Comparison of ENCODE assay signal across 8 cellular contexts in the genomic region with DNA sequence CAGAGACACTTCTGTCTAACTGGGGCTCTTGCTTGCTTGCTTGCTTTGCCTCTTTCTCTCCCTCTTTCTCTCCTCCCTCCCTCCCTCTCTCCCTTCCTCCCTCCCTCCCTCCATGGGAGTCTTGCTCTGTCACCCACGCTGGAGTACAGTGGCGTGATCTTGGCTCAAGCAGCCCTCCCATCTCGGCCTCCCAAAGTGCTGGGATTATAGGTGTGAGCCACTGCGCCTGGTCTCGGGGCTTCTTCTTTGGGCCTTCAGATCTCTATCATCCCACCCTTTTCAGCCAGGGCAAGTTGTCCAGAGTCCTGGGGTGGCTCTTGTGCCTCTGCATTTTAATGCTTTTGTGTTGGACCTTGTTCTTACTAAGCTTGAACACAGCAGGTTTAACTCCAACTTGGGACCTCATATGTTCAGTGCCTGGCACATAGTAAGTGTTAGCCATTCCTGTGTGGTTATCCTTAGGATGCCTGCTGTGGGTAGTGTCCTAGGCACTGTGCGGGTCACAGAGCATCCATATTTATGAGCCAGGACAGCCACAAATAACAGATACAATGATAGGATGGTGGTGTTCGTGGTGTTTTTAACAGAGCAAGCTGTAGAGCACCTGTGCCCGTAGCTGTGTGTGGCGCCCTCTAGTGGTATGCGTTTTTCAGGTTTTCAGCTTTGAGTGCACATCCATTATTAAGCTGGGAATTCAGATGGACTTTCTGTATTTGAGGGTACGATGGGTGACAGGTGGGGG.
DNase-seq lines count a peak whose midpoint lies in the region; ATAC-seq and TF ChIP-seq lines count a peak whose summit lies in the region.

No MANE protein-coding gene starts in this region.

- no peak overlapping the region for H2AFZ ChIP-seq in KMS-11 (ENCODE audit: low read depth)

- ATAC-seq in right cardiac atrium, result peak; percentile 45 to 48
- peak; percentile 70 to 81 for ATAC-seq in gastrocnemius medialis
- no peak for ATAC-seq in HG02981 (IDR thresholded peaks at IDR 0.05; ENCODE audit: unreplicated experiment)

- peak; percentile 73 for DNase-seq in DMS 273 (lab: John Stamatoyannopoulos, UW; ENCODE audit: unreplicated experiment)
- peak; percentile 58 for DNase-seq in T follicular helper cell (ENCODE audit: low read depth)
- peak; percentile 59 to 89 (median 76) for DNase-seq in adrenal gland
- peak in 1 of 3 donors; percentile 64 for DNase-seq in right cardiac atrium
- peak; percentile 50 to 57 for DNase-seq in gastrocnemius medialis
- no peak for DNase-seq in cortex of kidney (lab: John Stamatoyannopoulos, UW)

- 48 to 59% (median 51%) methylated on average over 11 of the region's 11 CpGs for WGBS in adrenal gland, 4 donors
- 42% methylated on average over 11 of the region's 11 CpGs for WGBS in right cardiac atrium

- H3K9ac ChIP-seq in KMS-11, result no peak overlapping the region

- H3K27ac ChIP-seq in KMS-11, result no peak overlapping the region
- H3K27ac ChIP-seq in adrenal gland, result no peak overlapping the region
- H3K27ac ChIP-seq in right cardiac atrium (ENCODE audit: low read length), result no peak overlapping the region
- H3K27ac ChIP-seq in gastrocnemius medialis, result peak overlapping the region; percentile 25 to 56 (median 39)

- in situ Hi-C loops in gastrocnemius medialis (cut with MboI; ENCODE audit: low sequenced_read_pairs in 4 of 4), result loop anchor here in 2 of 4 donors (5.0 to 25.0 kb wide), 4 partner anchors 74 to 299 kb away; no protein-coding TSS in a partner anchor

- H4K20me1 ChIP-seq in KMS-11 (ENCODE audit: insufficient read depth), result no peaks in the 10 kb centered on the region

- H3K4me2 ChIP-seq in KMS-11, result no peak overlapping the region

- TF ChIP-seq CTCF in KMS-11 (conservative IDR thresholded peaks at IDR 0.05; ENCODE audit: low read depth, low read length) (peak; percentile 82), adrenal gland (IDR thresholded peaks at IDR 0.05) (peak; percentile 74 to 88 (median 79)), gastrocnemius medialis (IDR thresholded peaks at IDR 0.05 in 4 of 5, conservative IDR thresholded peaks at IDR 0.05 in 1 of 5) (peak; percentile 77 to 91 (median 88))

- H3K4me3 ChIP-seq in KMS-11 (IDR thresholded peaks at IDR 0.05; ENCODE audit: insufficient read depth, low read depth, low read length), result no peak overlapping the region
- no peak overlapping the region for H3K4me3 ChIP-seq in adrenal gland
- H3K4me3 ChIP-seq in right cardiac atrium (ENCODE audit: low read length), result no peak overlapping the region
- H3K4me3 ChIP-seq in gastrocnemius medialis, result no peak overlapping the region

- H3K36me3 ChIP-seq in KMS-11 (ENCODE audit: insufficient read depth), result no peaks in the 10 kb centered on the region
- H3K36me3 ChIP-seq in adrenal gland (replicated peaks in 1 of 2), result peaks cover 0 to 29% of the 10 kb centered on the region in 2 donors
- peaks cover 0 to 7% of the 10 kb centered on the region in 2 donors for H3K36me3 ChIP-seq in gastrocnemius medialis

- H3K4me1 ChIP-seq in KMS-11 (ENCODE audit: low read depth, poor library complexity, severe bottlenecking) (peaks cover 60% of the 10 kb centered on the region), adrenal gland (replicated peaks in 1 of 2) (no peaks in the 10 kb centered on the region), right cardiac atrium (ENCODE audit: control insufficient read depth, insufficient read depth, low read length) (peaks cover 5% of the 10 kb centered on the region), gastrocnemius medialis (peaks cover 17 to 29% of the 10 kb centered on the region in 2 donors)

- H3K9me3 ChIP-seq in adrenal gland (replicated peaks in 1 of 3) (no peaks in the 10 kb centered on the region), right cardiac atrium (ENCODE audit: control insufficient read depth, low read length) (no peaks in the 10 kb centered on the region), gastrocnemius medialis (no peaks in the 10 kb centered on the region)

- TF ChIP-seq POLR2A in adrenal gland (IDR thresholded peaks at IDR 0.05) (no peak), gastrocnemius medialis (IDR thresholded peaks at IDR 0.05) (no peak)

- intact Hi-C loops in adrenal gland (cut with DNase I), result loop anchor here (5.0 to 10.0 kb wide), 3 partner anchors 74 to 299 kb away; no protein-coding TSS in a partner anchor
- intact Hi-C loops in right cardiac atrium (cut with DNase I), result loop anchor here in 3 of 4 donors (5.0 to 10.0 kb wide), 4 partner anchors 74 to 296 kb away; no protein-coding TSS in a partner anchor
- intact Hi-C loops in gastrocnemius medialis (cut with DNase I; ENCODE audit: low total_unique reads), result loop anchor here (1.0 to 10.0 kb wide), 3 partner anchors 72 to 1886 kb away; a partner anchor contains a TSS

- no peaks in the 10 kb centered on the region for H3K79me2 ChIP-seq in KMS-11 (ENCODE audit: insufficient read depth, low read depth)

- no peaks in the 10 kb centered on the region for H3K27me3 ChIP-seq in KMS-11 (ENCODE audit: insufficient read depth, low read depth)
- H3K27me3 ChIP-seq in adrenal gland, result no peaks in the 10 kb centered on the region
- H3K27me3 ChIP-seq in right cardiac atrium (ENCODE audit: control insufficient read depth, insufficient read depth), result no peaks in the 10 kb centered on the region
- H3K27me3 ChIP-seq in gastrocnemius medialis, result no peaks in the 10 kb centered on the region

Comparison
In these comparisons a context has a peak if more than half of its experiments do, and no peak if none do; other contexts are left out.
1. H3K27ac ChIP-seq: peak in gastrocnemius medialis (4 of 4); none in KMS-11 (single experiment), adrenal gland (0 of 5) and right cardiac atrium (single experiment).
2. Peak in every context shown above with its lines, with median percentiles within 50 percentile points of each other: CTCF ChIP-seq.